Comparison of ENCODE assay signal across 27 cellular contexts in the genomic region with DNA sequence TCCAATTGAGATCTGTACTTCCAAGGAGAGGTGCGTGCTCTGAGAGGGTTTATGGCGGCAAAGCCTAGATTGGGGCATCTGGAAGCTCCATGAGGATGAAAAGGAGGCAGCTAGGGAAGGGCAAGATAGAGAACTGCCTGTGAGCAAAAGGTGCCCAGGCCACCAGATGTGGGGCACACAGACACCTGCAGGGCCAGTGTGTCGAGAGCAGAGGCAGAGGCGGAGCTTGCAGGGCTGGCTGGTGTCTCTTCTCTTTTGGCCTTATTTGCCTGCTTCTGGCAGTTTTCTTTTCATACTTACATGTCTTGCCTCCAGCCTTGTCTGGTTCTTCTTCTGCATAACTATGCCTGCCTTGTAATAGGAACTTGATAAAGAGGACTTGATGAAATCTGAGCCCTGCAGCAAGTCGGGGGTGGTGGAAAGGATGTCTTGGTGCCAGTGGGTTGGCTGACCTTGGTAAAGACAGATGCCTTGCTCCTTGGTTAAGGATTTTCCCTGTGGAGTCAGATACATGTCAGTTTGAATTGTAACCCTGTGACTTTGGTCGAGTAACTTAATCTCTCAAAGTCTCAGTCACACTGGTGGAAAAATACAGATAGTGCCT.
A peak's percentile ranks its signal among the peaks of the same experiment; 100 is the strongest.
DNase-seq lines count a peak whose midpoint lies in the region; FAIRE-seq and TF ChIP-seq lines count a peak whose summit lies in the region.
"Had no signal": no experiment of that assay in that cellular context is flagged by ENCODE, and none has a peak within 500 bp of the region (broad histone marks: within the 10 kb centered on the region; RNA-seq: fewer than 3 reads in every experiment).

No MANE protein-coding gene starts in this region.

- no peak overlapping the region for H2AFZ ChIP-seq in astrocyte (ENCODE audit: low read depth, low read length)

- peaks cover 59% of the 10 kb centered on the region for H3K4me1 ChIP-seq in astrocyte (ENCODE audit: insufficient read depth, low read length)
- H3K4me1 ChIP-seq in uterus, result no peaks in the 10 kb centered on the region
- H3K4me1 ChIP-seq: A549, BE2C, tibial artery had no signal

- H3K9ac ChIP-seq in astrocyte (ENCODE audit: low read length), result no peak overlapping the region

- H3K9me3 Mint-ChIP-seq in astrocyte (ENCODE audit: unreplicated experiment), result no peaks in the 10 kb centered on the region
- H3K9me3 Mint-ChIP-seq: activated CD4-positive, alpha-beta T cell treated with anti-CD3 and anti-CD28 coated beads, Interleukin-2, amount 10 ng/mL, durations not matched to agents 24 days and 14 days; activated naive CD8-positive, alpha-beta T cell treated with anti-CD3 and anti-CD28 coated beads, Interleukin-2, amount 10 ng/mL, durations not matched to agents 7 days and 5 days had no signal

- H3K4me3 ChIP-seq in astrocyte (ENCODE audit: insufficient read depth, low read depth, low read length) (no peak overlapping the region), uterus (no peak overlapping the region)
- H3K4me3 ChIP-seq: A549, tibial artery had no signal

- H3K36me3 ChIP-seq in astrocyte (ENCODE audit: insufficient read depth, low read length) (no peaks in the 10 kb centered on the region), uterus (no peaks in the 10 kb centered on the region)
- H3K36me3 ChIP-seq: BE2C, tibial artery had no signal

- peak overlapping the region; percentile 36 for H3K27ac ChIP-seq in astrocyte (ENCODE audit: low read depth, low read length)
- H3K27ac ChIP-seq in uterus, result no peak overlapping the region
- H3K27ac ChIP-seq: A549, RWPE1, tibial artery had no signal

- no peak for FAIRE-seq in astrocyte (lab: Jason Lieb, UNC)
- FAIRE-seq: A549, HTR-8/SVneo had no signal

- peaks cover 57% of the 10 kb centered on the region for H3K4me1 Mint-ChIP-seq in astrocyte (ENCODE audit: low read depth, unreplicated experiment)
- H3K4me1 Mint-ChIP-seq: activated CD4-positive, alpha-beta T cell treated with anti-CD3 and anti-CD28 coated beads, Interleukin-2, amount 10 ng/mL, durations not matched to agents 24 days and 14 days; activated naive CD8-positive, alpha-beta T cell treated with anti-CD3 and anti-CD28 coated beads, Interleukin-2, amount 10 ng/mL, durations not matched to agents 7 days and 5 days; CD8-positive, alpha-beta memory T cell had no signal

- H3K27ac Mint-ChIP-seq in astrocyte (ENCODE audit: unreplicated experiment), result peak overlapping the region; percentile 81
- H3K27ac Mint-ChIP-seq: activated CD4-positive, alpha-beta T cell treated with anti-CD3 and anti-CD28 coated beads, Interleukin-2, amount 10 ng/mL, durations not matched to agents 24 days and 14 days; activated naive CD8-positive, alpha-beta T cell treated with anti-CD3 and anti-CD28 coated beads, Interleukin-2, amount 10 ng/mL, durations not matched to agents 7 days and 5 days; CD8-positive, alpha-beta memory T cell had no signal

- H4K20me1 ChIP-seq in astrocyte (ENCODE audit: insufficient read depth, low read length), result no peaks in the 10 kb centered on the region

- TF ChIP-seq POLR2A in uterus (IDR thresholded peaks at IDR 0.05), result no peak

- intact Hi-C loops in uterus (cut with DNase I; ENCODE audit: low total_unique reads), result no loop called here

- peak overlapping the region; percentile 12 for H3K4me2 ChIP-seq in astrocyte (ENCODE audit: low read length)
- H3K4me2 ChIP-seq: A549 had no signal

- TF ChIP-seq CTCF in astrocyte (IDR thresholded peaks at IDR 0.05; ENCODE audit: insufficient read depth, low read depth, low read length) (no peak), uterus (IDR thresholded peaks at IDR 0.05) (no peak)

- DNase-seq in Daoy (ENCODE audit: low read depth) (peak; percentile 48), M059J (ENCODE audit: low read depth) (peak; percentile 38), astrocyte (ENCODE audit: low read depth) (peak; percentile 57), myocyte (ENCODE audit: low read depth) (peak; percentile 90), NCI-H1092 (lab: John Stamatoyannopoulos, UW) (no peak), AML-193 (lab: John Stamatoyannopoulos, UW) (no peak), uterus (no peak), D341Med (ENCODE audit: low spot score) (no peak)
- DNase-seq: activated CD4-positive, alpha-beta T cell treated with anti-CD3 and anti-CD28 coated beads, Interleukin-2, amount 10 ng/mL, durations not matched to agents 24 days and 14 days; activated gamma-delta T cell; activated naive CD8-positive, alpha-beta T cell treated with anti-CD3 and anti-CD28 coated beads, Interleukin-2, amount 10 ng/mL, durations not matched to agents 7 days and 5 days; activated T-cell treated with anti-CD3 and anti-CD28 coated beads, Interleukin-2, amount 50 U/mL, for 1 hour; BE2C; CD8-positive, alpha-beta memory T cell; cerebellar nuclear complex; effector CD4-positive, alpha-beta T cell; KG1; NCI-H1417 treated with DMSO at 0.1 percent for 48 hours; NCI-H2081; NCI-H345; NCI-H774; nucleus accumbens; T-helper 2 cell; tibial artery had no signal

- H3K36me3 Mint-ChIP-seq in astrocyte (ENCODE audit: low read depth, unreplicated experiment), result no peaks in the 10 kb centered on the region
- H3K36me3 Mint-ChIP-seq: activated naive CD8-positive, alpha-beta T cell treated with anti-CD3 and anti-CD28 coated beads, Interleukin-2, amount 10 ng/mL, durations not matched to agents 7 days and 5 days; CD8-positive, alpha-beta memory T cell had no signal

- H3K4me3 Mint-ChIP-seq in astrocyte (ENCODE audit: unreplicated experiment), result no peak overlapping the region
- H3K4me3 Mint-ChIP-seq: activated CD4-positive, alpha-beta T cell treated with anti-CD3 and anti-CD28 coated beads, Interleukin-2, amount 10 ng/mL, durations not matched to agents 24 days and 14 days; activated naive CD8-positive, alpha-beta T cell treated with anti-CD3 and anti-CD28 coated beads, Interleukin-2, amount 10 ng/mL, durations not matched to agents 7 days and 5 days; CD8-positive, alpha-beta memory T cell had no signal

- H3K27me3 Mint-ChIP-seq in astrocyte (ENCODE audit: low read depth, unreplicated experiment), result no peaks in the 10 kb centered on the region
- H3K27me3 Mint-ChIP-seq: activated CD4-positive, alpha-beta T cell treated with anti-CD3 and anti-CD28 coated beads, Interleukin-2, amount 10 ng/mL, durations not matched to agents 24 days and 14 days; activated naive CD8-positive, alpha-beta T cell treated with anti-CD3 and anti-CD28 coated beads, Interleukin-2, amount 10 ng/mL, durations not matched to agents 7 days and 5 days had no signal

- peaks cover 82% of the 10 kb centered on the region for H3K79me2 ChIP-seq in astrocyte (ENCODE audit: insufficient read depth, low read length)

- H3K27me3 ChIP-seq in astrocyte (ENCODE audit: insufficient read depth, low read length) (no peaks in the 10 kb centered on the region), uterus (no peaks in the 10 kb centered on the region)
- H3K27me3 ChIP-seq: BE2C, tibial artery had no signal

- H3K9me3 ChIP-seq in astrocyte (ENCODE audit: insufficient read depth, low read depth, low read length) (no peaks in the 10 kb centered on the region), uterus (no peaks in the 10 kb centered on the region)
- H3K9me3 ChIP-seq: A549, BE2C, tibial artery had no signal

Comparison
In these comparisons a context has a peak if more than half of its experiments do, and no peak if none do; other contexts are left out.
1. DNase-seq: peak in Daoy (single experiment), M059J (single experiment), astrocyte (single experiment) and myocyte (single experiment); none in NCI-H1092 (single experiment), AML-193 (0 of 2), uterus (0 of 2) and D341Med (single experiment).